9 cellular contexts compared by ENCODE assay signal in the genomic region with DNA sequence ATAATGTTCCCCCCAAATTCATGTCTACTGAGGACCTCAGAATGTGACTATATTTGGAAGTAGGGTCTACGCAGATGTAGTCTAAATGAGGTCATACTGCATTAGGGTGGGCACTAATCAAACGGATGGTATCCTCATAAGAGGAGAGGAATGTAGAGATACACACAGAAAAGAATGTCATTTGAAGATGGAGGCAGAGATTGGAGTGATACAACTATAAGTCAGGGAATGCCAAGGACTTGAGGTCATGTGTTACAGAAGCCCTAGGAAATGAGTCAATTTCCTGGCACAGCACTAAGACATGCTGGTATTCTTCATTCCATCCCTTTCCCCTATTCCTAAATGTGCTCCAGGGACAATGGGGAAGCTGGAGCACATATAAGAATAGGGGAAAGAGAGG. TPM values are rescaled to one million over a fixed set of nuclear protein-coding genes. Genes with fewer than 3 reads are reported as not detected.
DNase-seq lines count a peak whose midpoint lies in the region; ATAC-seq and TF ChIP-seq lines count a peak whose summit lies in the region.
"Had no signal": no experiment of that assay in that cellular context is flagged by ENCODE, and none has a peak within 500 bp of the region (broad histone marks: within the 10 kb centered on the region; RNA-seq: fewer than 3 reads in every experiment).

No MANE protein-coding gene starts in this region.

- no peak overlapping the region for H3K27ac ChIP-seq in CD4-positive, alpha-beta T cell (ENCODE audit: low read depth, low read length)
- peak overlapping the region; percentile 91 for H3K27ac ChIP-seq in OCI-LY3 (ENCODE audit: low read length)

- H3K4me1 ChIP-seq in OCI-LY3 (ENCODE audit: low read length) = peaks cover 61% of the 10 kb centered on the region

- H3K9me3 ChIP-seq in CD4-positive, alpha-beta T cell (ENCODE audit: control insufficient read depth, low read length) = no peaks in the 10 kb centered on the region
- H3K9me3 ChIP-seq in OCI-LY3 (ENCODE audit: insufficient read depth, low read length) = no peaks in the 10 kb centered on the region

- H3K36me3 Mint-ChIP-seq in CD4-positive, alpha-beta T cell (ENCODE audit: low read depth) = no peaks in the 10 kb centered on the region

- H3K4me3 ChIP-seq in OCI-LY3 (ENCODE audit: low read length) = no peak overlapping the region

- H3K79me2 ChIP-seq in OCI-LY3 (ENCODE audit: low read length) = 0 out of 2 replicates have a peak, but pooled peaks cover 6% of the 10 kb centered on the region

- TF ChIP-seq CTCF in CD4-positive, alpha-beta T cell (IDR thresholded peaks at IDR 0.05) = no peak
- TF ChIP-seq CTCF in OCI-LY3 (IDR thresholded peaks at IDR 0.05; ENCODE audit: low read depth, low read length) = no peak
- no peak for TF ChIP-seq CTCF in omental fat pad (IDR thresholded peaks at IDR 0.05)

- peaks cover 3% of the 10 kb centered on the region for H3K9me3 Mint-ChIP-seq in CD4-positive, alpha-beta T cell

- no peaks in the 10 kb centered on the region for H4K20me1 ChIP-seq in OCI-LY3 (ENCODE audit: insufficient read depth, low read length)

- DNase-seq in CD4-positive, alpha-beta T cell = no peak
- DNase-seq in dermis blood vessel endothelial cell (peak; percentile 93), omental fat pad (ENCODE audit: low spot score) (no peak), NCI-H748 treated with DMSO at 0.1 percent for 48 hours (lab: John Stamatoyannopoulos, UW) (no peak)
- DNase-seq: glutamatergic neuron had no signal

- ATAC-seq in CD4-positive, alpha-beta T cell (ENCODE audit: poor library complexity) = no peak
- ATAC-seq in omental fat pad (ENCODE audit: low FRiP score) = peak; percentile 75
- no peak for ATAC-seq in HG02981 (IDR thresholded peaks at IDR 0.05; ENCODE audit: unreplicated experiment)
- no peak for ATAC-seq in HG03108 (IDR thresholded peaks at IDR 0.05; ENCODE audit: unreplicated experiment)
- no peak for ATAC-seq in HG02623 (IDR thresholded peaks at IDR 0.05; ENCODE audit: unreplicated experiment)

- peak overlapping the region; percentile 72 for H3K27ac Mint-ChIP-seq in CD4-positive, alpha-beta T cell

- H2AFZ ChIP-seq in OCI-LY3 (ENCODE audit: low read depth, low read length) = no peak overlapping the region

- POLR2A ChIA-PET in CD4-positive, alpha-beta T cell (lab: Charles Lee) = interaction anchor here (1.2 to 2.2 kb wide), 2 partner anchors 16 to 48 kb away, joined by 5 to 7 read pairs; no protein-coding TSS in a partner anchor

- no peaks in the 10 kb centered on the region for H3K27me3 Mint-ChIP-seq in CD4-positive, alpha-beta T cell

- peaks cover 38% of the 10 kb centered on the region for H3K4me1 Mint-ChIP-seq in CD4-positive, alpha-beta T cell (ENCODE audit: low read depth)

- H3K27me3 ChIP-seq in CD4-positive, alpha-beta T cell (ENCODE audit: control insufficient read depth, insufficient read depth, low read length) = no peaks in the 10 kb centered on the region
- H3K27me3 ChIP-seq in OCI-LY3 (ENCODE audit: low read depth, low read length) = no peaks in the 10 kb centered on the region

- intact Hi-C loops in CD4-positive, alpha-beta T cell (cut with DNase I, micrococcal nuclease) = no loop called here

- peak overlapping the region; percentile 74; the same call in 1 of the 2 replicates for H3K4me2 ChIP-seq in OCI-LY3 (ENCODE audit: low read length)

- CTCF ChIA-PET in CD4-positive, alpha-beta T cell (lab: Charles Lee) = no interaction called here

- H3K9ac ChIP-seq in OCI-LY3 (ENCODE audit: low read length) = no peak overlapping the region

- H3K36me3 ChIP-seq in OCI-LY3 (replicated peaks; ENCODE audit: low read depth, low read length) = no peaks in the 10 kb centered on the region

- peak overlapping the region; percentile 74 for H3K4me3 Mint-ChIP-seq in CD4-positive, alpha-beta T cell

RNA-seq across cellular contexts. Expression of a gene that starts 0.8 kb away (rescaled TPM):
- total RNA-seq in CD4-positive, alpha-beta T cell = under 1 TPM; 0.11 to 0.17 TPM
- 3.4 and 4.4 TPM in 2 replicates for total RNA-seq in dermis blood vessel endothelial cell
- total RNA-seq in omental fat pad = 10 to 100 TPM in 1 of 4 donors, 1 to 10 TPM in 3; 3.5 to 10.7 (median 3.8) TPM

RNA-seq across cellular contexts. Expression of a gene that starts 59.2 kb away (rescaled TPM):
- 1 to 10 TPM; 5.3 to 6.3 TPM for total RNA-seq in CD4-positive, alpha-beta T cell
- total RNA-seq in dermis blood vessel endothelial cell = 12.7 and 17.7 TPM in 2 replicates
- total RNA-seq in omental fat pad = 10 to 100 TPM in 1 of 4 donors, 1 to 10 TPM in 3; 1.4 to 10.4 (median 6.7) TPM
